In the genomic region with DNA sequence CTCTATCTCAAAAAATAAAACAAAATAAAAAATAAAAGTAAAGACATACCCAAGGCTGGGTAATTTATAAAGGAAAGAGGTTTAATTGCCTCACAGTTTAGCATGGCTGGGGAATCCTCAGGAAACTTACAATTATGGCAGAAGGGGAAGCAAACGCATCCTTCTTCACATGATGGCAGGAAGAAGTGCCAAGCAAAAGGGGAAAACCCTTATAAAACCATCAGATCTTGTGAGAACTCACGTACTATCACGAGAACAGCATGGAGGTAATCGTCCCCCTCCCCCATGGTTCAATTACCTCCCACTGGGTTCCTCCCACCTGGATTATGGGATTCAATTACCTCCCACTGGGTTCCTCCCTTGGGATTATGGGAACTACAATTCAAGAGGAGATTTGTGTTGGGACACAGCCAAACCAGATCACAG, we compare ENCODE assay signal across 14 cellular contexts. TPM values are rescaled to one million over a fixed set of nuclear protein-coding genes. Genes with fewer than 3 reads are reported as not detected.
DNase-seq lines count a peak whose midpoint lies in the region; ATAC-seq and TF ChIP-seq lines count a peak whose summit lies in the region.
"Had no signal": no experiment of that assay in that cellular context is flagged by ENCODE, and none has a peak within 500 bp of the region (broad histone marks: within the 10 kb centered on the region; RNA-seq: fewer than 3 reads in every experiment).

No MANE protein-coding gene starts in this region.

- no peak for DNase-seq in stimulated activated naive CD8-positive, alpha-beta T cell treated with anti-CD3 and anti-CD28 coated beads, Interleukin-15, Interleukin-2, amounts not matched to agents 100 U/mL and 50 U/mL, for 24 hours
- DNase-seq in gastrocnemius medialis = no peak
- no peak for DNase-seq in MG63
- DNase-seq in stimulated activated CD4-positive, alpha-beta T cell treated with anti-CD3 and anti-CD28 coated beads, Interleukin-2, amount 100 ng/mL, for 24 hours = no peak
- DNase-seq: foreskin melanocyte, mesendoderm, posterior cingulate gyrus, T-helper 9 cell had no signal

- H3K4me3 ChIP-seq in gastrocnemius medialis = no peak overlapping the region
- H3K4me3 ChIP-seq in MG63 = no peak overlapping the region
- H3K4me3 ChIP-seq: ascending aorta, vagina had no signal

- TF ChIP-seq CTCF in gastrocnemius medialis (IDR thresholded peaks at IDR 0.05 in 4 of 5, conservative IDR thresholded peaks at IDR 0.05 in 1 of 5) = no peak

- H3K4me3 Mint-ChIP-seq in stimulated activated naive CD8-positive, alpha-beta T cell treated with anti-CD3 and anti-CD28 coated beads, Interleukin-15, Interleukin-2, amounts not matched to agents 100 ng/mL and 50 ng/mL, for 24 hours = peak overlapping the region; percentile 80
- no peak overlapping the region for H3K4me3 Mint-ChIP-seq in dendritic cell treated with granulocyte-macrophage colony-stimulating factor and Interleukin-4, amounts not matched to agents 40 ng/mL and 50 ng/mL, for 4 days

- in situ Hi-C loops in gastrocnemius medialis (cut with MboI; ENCODE audit: low sequenced_read_pairs in 4 of 4) = loop anchor here in 1 of 4 donors (25.0 kb wide), 1 partner anchor 133 kb away; no protein-coding TSS in a partner anchor

- H3K9me3 Mint-ChIP-seq in stimulated activated naive CD8-positive, alpha-beta T cell treated with anti-CD3 and anti-CD28 coated beads, Interleukin-15, Interleukin-2, amounts not matched to agents 100 ng/mL and 50 ng/mL, for 24 hours = peaks cover 8% of the 10 kb centered on the region
- H3K9me3 Mint-ChIP-seq in dendritic cell treated with granulocyte-macrophage colony-stimulating factor and Interleukin-4, amounts not matched to agents 40 ng/mL and 50 ng/mL, for 4 days = peaks cover 9% of the 10 kb centered on the region

- H3K4me1 ChIP-seq in gastrocnemius medialis = no peaks in the 10 kb centered on the region
- H3K4me1 ChIP-seq: ascending aorta, vagina had no signal

- H3K27ac ChIP-seq in gastrocnemius medialis = no peak overlapping the region
- H3K27ac ChIP-seq: ascending aorta, vagina had no signal

- H3K27ac Mint-ChIP-seq in stimulated activated naive CD8-positive, alpha-beta T cell treated with anti-CD3 and anti-CD28 coated beads, Interleukin-15, Interleukin-2, amounts not matched to agents 100 ng/mL and 50 ng/mL, for 24 hours = peak overlapping the region; percentile 79
- peak overlapping the region; percentile 28 for H3K27ac Mint-ChIP-seq in dendritic cell treated with granulocyte-macrophage colony-stimulating factor and Interleukin-4, amounts not matched to agents 40 ng/mL and 50 ng/mL, for 4 days

- intact Hi-C loops in dendritic cell treated with granulocyte-macrophage colony-stimulating factor and Interleukin-4, amounts not matched to agents 40 ng/mL and 50 ng/mL, for 4 days (cut with micrococcal nuclease) = no loop called here
- intact Hi-C loops in gastrocnemius medialis (cut with DNase I; ENCODE audit: low total_unique reads) = no loop called here

- H3K4me1 Mint-ChIP-seq in stimulated activated naive CD8-positive, alpha-beta T cell treated with anti-CD3 and anti-CD28 coated beads, Interleukin-15, Interleukin-2, amounts not matched to agents 100 ng/mL and 50 ng/mL, for 24 hours (ENCODE audit: low read depth) = peaks cover 95% of the 10 kb centered on the region
- peaks cover 58% of the 10 kb centered on the region for H3K4me1 Mint-ChIP-seq in dendritic cell treated with granulocyte-macrophage colony-stimulating factor and Interleukin-4, amounts not matched to agents 40 ng/mL and 50 ng/mL, for 4 days (ENCODE audit: low read depth)

- TF ChIP-seq POLR2A in Raji (IDR thresholded peaks at IDR 0.05; ENCODE audit: insufficient read depth, low read depth, low read length) (0 out of 2 replicates have a peak, but pooled peaks have one; percentile 21), gastrocnemius medialis (IDR thresholded peaks at IDR 0.05) (no peak)

- H3K9me3 ChIP-seq in gastrocnemius medialis = no peaks in the 10 kb centered on the region
- no peaks in the 10 kb centered on the region for H3K9me3 ChIP-seq in MG63
- H3K9me3 ChIP-seq: ascending aorta, vagina had no signal

- H3K27me3 ChIP-seq in gastrocnemius medialis = peaks cover 0 to 22% (median 0%) of the 10 kb centered on the region in 3 donors
- no peaks in the 10 kb centered on the region for H3K27me3 ChIP-seq in MG63
- H3K27me3 ChIP-seq: ascending aorta, vagina had no signal

- H3K36me3 ChIP-seq in gastrocnemius medialis = no peaks in the 10 kb centered on the region
- H3K36me3 ChIP-seq in MG63 = no peaks in the 10 kb centered on the region
- H3K36me3 ChIP-seq: ascending aorta, vagina had no signal

- ATAC-seq in stimulated activated naive CD8-positive, alpha-beta T cell treated with anti-CD3 and anti-CD28 coated beads, Interleukin-15, Interleukin-2, amounts not matched to agents 100 U/mL and 50 U/mL, for 24 hours = no peak
- ATAC-seq in gastrocnemius medialis = no peak
- ATAC-seq in GM18511 (IDR thresholded peaks at IDR 0.05; ENCODE audit: unreplicated experiment) = no peak

- peaks cover 47% of the 10 kb centered on the region for H3K36me3 Mint-ChIP-seq in stimulated activated naive CD8-positive, alpha-beta T cell treated with anti-CD3 and anti-CD28 coated beads, Interleukin-15, Interleukin-2, amounts not matched to agents 100 ng/mL and 50 ng/mL, for 24 hours (ENCODE audit: low read depth)
- H3K36me3 Mint-ChIP-seq in dendritic cell treated with granulocyte-macrophage colony-stimulating factor and Interleukin-4, amounts not matched to agents 40 ng/mL and 50 ng/mL, for 4 days (ENCODE audit: low read depth) = peaks cover 33% of the 10 kb centered on the region

- no peaks in the 10 kb centered on the region for H3K27me3 Mint-ChIP-seq in stimulated activated naive CD8-positive, alpha-beta T cell treated with anti-CD3 and anti-CD28 coated beads, Interleukin-15, Interleukin-2, amounts not matched to agents 100 ng/mL and 50 ng/mL, for 24 hours
- H3K27me3 Mint-ChIP-seq in dendritic cell treated with granulocyte-macrophage colony-stimulating factor and Interleukin-4, amounts not matched to agents 40 ng/mL and 50 ng/mL, for 4 days = peaks cover 14% of the 10 kb centered on the region

RNA-seq across cellular contexts. Expression of a gene that starts 8.3 kb away (rescaled TPM):
- total RNA-seq in gastrocnemius medialis = not detected
- total RNA-seq in MG63 (2014; rRNA removed; shearing (Covaris generic); ENCODE audit: low replicate concordance) = not detected in 2 replicates
- total RNA-seq: ascending aorta, vagina had no signal

RNA-seq across cellular contexts. Expression of a gene that starts 23.5 kb away (rescaled TPM):
- total RNA-seq in gastrocnemius medialis = 1 to 10 TPM in 3 of 4 donors, not detected in 1; 1.9 to 3.7 (median 3.5) TPM
- total RNA-seq in MG63 (2014; rRNA removed; shearing (Covaris generic); ENCODE audit: low replicate concordance) = not detected in 2 replicates

RNA-seq across cellular contexts. Expression of a gene that starts 32.5 kb away (rescaled TPM):
- total RNA-seq in gastrocnemius medialis = under 1 TPM; 0.46 to 1.00 (median 0.84) TPM
- total RNA-seq in MG63 (2014; rRNA removed; shearing (Covaris generic); ENCODE audit: low replicate concordance) = 3.9 and 23.9 TPM in 2 replicates
